1 cellular context compared by ENCODE assay signal in the genomic region with DNA sequence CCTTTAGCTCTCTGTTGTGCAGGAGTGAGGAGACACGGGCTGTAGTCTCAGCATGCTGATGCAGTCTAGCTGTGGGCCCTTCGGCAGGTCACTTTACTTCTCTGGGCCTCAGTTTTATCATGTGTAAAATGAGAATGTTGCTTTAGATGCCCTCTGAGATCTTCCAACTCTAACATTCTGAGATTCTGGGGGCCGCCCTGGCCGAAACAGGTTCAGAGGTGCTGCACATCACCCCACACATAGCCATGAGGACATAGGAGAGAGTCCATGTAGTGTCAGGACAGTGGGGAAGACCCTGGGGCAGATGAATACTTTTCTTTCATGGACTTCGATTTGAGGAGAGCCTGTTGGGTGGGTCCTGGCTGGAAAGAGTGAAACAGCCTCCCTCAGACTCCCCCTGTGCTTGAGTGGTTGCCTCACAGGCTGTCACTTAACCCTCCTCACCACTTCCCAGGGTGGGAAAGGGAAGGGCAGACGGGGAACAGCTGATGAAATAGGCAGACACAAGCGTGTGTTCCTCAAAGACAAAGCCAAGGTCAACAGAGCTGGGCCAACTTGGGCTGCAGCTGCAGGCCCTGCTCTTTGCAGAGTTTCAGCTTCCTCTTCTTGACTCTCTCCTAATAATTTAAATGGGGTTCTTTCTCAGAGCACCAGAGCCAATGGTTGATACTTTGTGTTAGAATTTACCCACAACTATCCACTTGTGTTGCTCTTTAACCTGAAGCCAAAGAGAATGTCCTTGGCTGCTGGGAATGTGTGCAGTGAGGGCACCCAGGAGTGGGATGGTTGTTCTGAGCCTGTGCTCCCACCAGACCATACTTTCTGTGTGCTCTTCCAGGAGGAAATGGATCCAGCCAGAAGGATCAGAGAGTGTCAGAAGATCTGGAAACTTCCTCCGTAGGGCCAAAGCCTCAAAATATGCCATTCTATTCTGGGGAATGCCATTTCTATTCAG.
TF ChIP-seq lines count a peak whose summit lies in the region.

No MANE protein-coding gene starts in this region.

TF ChIP-seq in HepG2, 621 proteins besides CTCF, POLR2A, EP300 and RAD21 (continued from another document and continues in another):
- TF ChIP-seq, protein P1, sequence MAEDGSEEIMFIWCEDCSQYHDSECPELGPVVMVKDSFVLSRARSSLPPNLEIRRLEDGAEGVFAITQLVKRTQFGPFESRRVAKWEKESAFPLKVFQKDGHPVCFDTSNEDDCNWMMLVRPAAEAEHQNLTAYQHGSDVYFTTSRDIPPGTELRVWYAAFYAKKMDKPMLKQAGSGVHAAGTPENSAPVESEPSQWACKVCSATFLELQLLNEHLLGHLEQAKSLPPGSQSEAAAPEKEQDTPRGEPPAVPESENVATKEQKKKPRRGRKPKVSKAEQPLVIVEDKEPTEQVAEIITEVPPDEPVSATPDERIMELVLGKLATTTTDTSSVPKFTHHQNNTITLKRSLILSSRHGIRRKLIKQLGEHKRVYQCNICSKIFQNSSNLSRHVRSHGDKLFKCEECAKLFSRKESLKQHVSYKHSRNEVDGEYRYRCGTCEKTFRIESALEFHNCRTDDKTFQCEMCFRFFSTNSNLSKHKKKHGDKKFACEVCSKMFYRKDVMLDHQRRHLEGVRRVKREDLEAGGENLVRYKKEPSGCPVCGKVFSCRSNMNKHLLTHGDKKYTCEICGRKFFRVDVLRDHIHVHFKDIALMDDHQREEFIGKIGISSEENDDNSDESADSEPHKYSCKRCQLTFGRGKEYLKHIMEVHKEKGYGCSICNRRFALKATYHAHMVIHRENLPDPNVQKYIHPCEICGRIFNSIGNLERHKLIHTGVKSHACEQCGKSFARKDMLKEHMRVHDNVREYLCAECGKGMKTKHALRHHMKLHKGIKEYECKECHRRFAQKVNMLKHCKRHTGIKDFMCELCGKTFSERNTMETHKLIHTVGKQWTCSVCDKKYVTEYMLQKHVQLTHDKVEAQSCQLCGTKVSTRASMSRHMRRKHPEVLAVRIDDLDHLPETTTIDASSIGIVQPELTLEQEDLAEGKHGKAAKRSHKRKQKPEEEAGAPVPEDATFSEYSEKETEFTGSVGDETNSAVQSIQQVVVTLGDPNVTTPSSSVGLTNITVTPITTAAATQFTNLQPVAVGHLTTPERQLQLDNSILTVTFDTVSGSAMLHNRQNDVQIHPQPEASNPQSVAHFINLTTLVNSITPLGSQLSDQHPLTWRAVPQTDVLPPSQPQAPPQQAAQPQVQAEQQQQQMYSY (CRISPR knock-in tag; IDR thresholded peaks at IDR 0.05): no peak
- no peak for TF ChIP-seq KLF12 (CRISPR knock-in tag; IDR thresholded peaks at IDR 0.05; ENCODE audit: borderline replicate concordance)
- 0 out of 2 replicates have a peak, but pooled peaks have one; percentile 20 for TF ChIP-seq POLR2AphosphoS5 (IDR thresholded peaks at IDR 0.05; ENCODE audit: low read depth, low read length)
- TF ChIP-seq SMAD9 (CRISPR knock-in tag; IDR thresholded peaks at IDR 0.05): no peak
- TF ChIP-seq NCOR1 (IDR thresholded peaks at IDR 0.05; ENCODE audit: borderline replicate concordance, low read length): no peak
- TF ChIP-seq, protein P2, sequence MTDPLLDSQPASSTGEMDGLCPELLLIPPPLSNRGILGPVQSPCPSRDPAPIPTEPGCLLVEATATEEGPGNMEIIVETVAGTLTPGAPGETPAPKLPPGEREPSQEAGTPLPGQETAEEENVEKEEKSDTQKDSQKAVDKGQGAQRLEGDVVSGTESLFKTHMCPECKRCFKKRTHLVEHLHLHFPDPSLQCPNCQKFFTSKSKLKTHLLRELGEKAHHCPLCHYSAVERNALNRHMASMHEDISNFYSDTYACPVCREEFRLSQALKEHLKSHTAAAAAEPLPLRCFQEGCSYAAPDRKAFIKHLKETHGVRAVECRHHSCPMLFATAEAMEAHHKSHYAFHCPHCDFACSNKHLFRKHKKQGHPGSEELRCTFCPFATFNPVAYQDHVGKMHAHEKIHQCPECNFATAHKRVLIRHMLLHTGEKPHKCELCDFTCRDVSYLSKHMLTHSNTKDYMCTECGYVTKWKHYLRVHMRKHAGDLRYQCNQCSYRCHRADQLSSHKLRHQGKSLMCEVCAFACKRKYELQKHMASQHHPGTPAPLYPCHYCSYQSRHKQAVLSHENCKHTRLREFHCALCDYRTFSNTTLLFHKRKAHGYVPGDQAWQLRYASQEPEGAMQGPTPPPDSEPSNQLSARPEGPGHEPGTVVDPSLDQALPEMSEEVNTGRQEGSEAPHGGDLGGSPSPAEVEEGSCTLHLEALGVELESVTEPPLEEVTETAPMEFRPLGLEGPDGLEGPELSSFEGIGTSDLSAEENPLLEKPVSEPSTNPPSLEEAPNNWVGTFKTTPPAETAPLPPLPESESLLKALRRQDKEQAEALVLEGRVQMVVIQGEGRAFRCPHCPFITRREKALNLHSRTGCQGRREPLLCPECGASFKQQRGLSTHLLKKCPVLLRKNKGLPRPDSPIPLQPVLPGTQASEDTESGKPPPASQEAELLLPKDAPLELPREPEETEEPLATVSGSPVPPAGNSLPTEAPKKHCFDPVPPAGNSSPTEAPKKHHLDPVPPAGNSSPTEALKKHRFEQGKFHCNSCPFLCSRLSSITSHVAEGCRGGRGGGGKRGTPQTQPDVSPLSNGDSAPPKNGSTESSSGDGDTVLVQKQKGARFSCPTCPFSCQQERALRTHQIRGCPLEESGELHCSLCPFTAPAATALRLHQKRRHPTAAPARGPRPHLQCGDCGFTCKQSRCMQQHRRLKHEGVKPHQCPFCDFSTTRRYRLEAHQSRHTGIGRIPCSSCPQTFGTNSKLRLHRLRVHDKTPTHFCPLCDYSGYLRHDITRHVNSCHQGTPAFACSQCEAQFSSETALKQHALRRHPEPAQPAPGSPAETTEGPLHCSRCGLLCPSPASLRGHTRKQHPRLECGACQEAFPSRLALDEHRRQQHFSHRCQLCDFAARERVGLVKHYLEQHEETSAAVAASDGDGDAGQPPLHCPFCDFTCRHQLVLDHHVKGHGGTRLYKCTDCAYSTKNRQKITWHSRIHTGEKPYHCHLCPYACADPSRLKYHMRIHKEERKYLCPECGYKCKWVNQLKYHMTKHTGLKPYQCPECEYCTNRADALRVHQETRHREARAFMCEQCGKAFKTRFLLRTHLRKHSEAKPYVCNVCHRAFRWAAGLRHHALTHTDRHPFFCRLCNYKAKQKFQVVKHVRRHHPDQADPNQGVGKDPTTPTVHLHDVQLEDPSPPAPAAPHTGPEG (CRISPR knock-in tag; IDR thresholded peaks at IDR 0.05): no peak
- no peak for TF ChIP-seq ZFP82 (CRISPR knock-in tag; IDR thresholded peaks at IDR 0.05; ENCODE audit: borderline replicate concordance)
- TF ChIP-seq, protein P3, sequence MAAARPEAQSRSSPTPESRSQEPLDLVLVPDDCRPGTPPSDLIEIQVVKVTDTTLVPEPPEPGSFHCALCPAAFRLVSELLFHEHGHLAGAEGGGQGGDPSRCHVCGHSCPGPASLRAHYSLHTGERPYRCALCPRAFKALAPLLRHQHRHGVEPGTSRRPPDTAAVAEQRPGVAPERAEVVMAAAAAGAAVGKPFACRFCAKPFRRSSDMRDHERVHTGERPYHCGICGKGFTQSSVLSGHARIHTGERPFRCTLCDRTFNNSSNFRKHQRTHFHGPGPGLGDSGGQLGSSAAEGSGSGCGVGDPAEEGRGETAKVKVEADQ (CRISPR knock-in tag; IDR thresholded peaks at IDR 0.05; ENCODE audit: borderline replicate concordance): no peak
- TF ChIP-seq TSC22D2 (CRISPR knock-in tag; IDR thresholded peaks at IDR 0.05; ENCODE audit: borderline replicate concordance): peak; percentile 49; the same call in 1 of the 2 replicates
- TF ChIP-seq THYN1 (CRISPR knock-in tag; IDR thresholded peaks at IDR 0.05; ENCODE audit: borderline replicate concordance, low read depth): no peak
- no peak for TF ChIP-seq POGZ (CRISPR knock-in tag; IDR thresholded peaks at IDR 0.05)
- peak; percentile 51; the same call in 1 of the 2 replicates for TF ChIP-seq EED (CRISPR knock-in tag; IDR thresholded peaks at IDR 0.05)
- TF ChIP-seq, protein P4, sequence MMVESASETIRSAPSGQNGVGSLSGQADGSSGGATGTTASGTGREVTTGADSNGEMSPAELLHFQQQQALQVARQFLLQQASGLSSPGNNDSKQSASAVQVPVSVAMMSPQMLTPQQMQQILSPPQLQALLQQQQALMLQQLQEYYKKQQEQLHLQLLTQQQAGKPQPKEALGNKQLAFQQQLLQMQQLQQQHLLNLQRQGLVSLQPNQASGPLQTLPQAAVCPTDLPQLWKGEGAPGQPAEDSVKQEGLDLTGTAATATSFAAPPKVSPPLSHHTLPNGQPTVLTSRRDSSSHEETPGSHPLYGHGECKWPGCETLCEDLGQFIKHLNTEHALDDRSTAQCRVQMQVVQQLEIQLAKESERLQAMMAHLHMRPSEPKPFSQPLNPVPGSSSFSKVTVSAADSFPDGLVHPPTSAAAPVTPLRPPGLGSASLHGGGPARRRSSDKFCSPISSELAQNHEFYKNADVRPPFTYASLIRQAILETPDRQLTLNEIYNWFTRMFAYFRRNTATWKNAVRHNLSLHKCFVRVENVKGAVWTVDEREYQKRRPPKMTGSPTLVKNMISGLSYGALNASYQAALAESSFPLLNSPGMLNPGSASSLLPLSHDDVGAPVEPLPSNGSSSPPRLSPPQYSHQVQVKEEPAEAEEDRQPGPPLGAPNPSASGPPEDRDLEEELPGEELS (CRISPR knock-in tag; IDR thresholded peaks at IDR 0.05): no peak
- TF ChIP-seq ZNF792 (CRISPR knock-in tag; IDR thresholded peaks at IDR 0.05): no peak
- TF ChIP-seq TCF12 (IDR thresholded peaks at IDR 0.05): no peak
- no peak for TF ChIP-seq TCF12 (CRISPR knock-in tag; IDR thresholded peaks at IDR 0.05)
- no peak for TF ChIP-seq ZNF703 (CRISPR knock-in tag; IDR thresholded peaks at IDR 0.05; ENCODE audit: borderline replicate concordance)
- no peak for TF ChIP-seq HDAC6 (IDR thresholded peaks at IDR 0.05; ENCODE audit: low read depth, low read length)
- no peak for TF ChIP-seq KMT2B (CRISPR knock-in tag; IDR thresholded peaks at IDR 0.05)
- no peak for TF ChIP-seq ZNF136 (CRISPR knock-in tag; IDR thresholded peaks at IDR 0.05; ENCODE audit: low read depth)
- no peak for TF ChIP-seq HHEX (CRISPR knock-in tag; IDR thresholded peaks at IDR 0.05)
- TF ChIP-seq, protein P5, sequence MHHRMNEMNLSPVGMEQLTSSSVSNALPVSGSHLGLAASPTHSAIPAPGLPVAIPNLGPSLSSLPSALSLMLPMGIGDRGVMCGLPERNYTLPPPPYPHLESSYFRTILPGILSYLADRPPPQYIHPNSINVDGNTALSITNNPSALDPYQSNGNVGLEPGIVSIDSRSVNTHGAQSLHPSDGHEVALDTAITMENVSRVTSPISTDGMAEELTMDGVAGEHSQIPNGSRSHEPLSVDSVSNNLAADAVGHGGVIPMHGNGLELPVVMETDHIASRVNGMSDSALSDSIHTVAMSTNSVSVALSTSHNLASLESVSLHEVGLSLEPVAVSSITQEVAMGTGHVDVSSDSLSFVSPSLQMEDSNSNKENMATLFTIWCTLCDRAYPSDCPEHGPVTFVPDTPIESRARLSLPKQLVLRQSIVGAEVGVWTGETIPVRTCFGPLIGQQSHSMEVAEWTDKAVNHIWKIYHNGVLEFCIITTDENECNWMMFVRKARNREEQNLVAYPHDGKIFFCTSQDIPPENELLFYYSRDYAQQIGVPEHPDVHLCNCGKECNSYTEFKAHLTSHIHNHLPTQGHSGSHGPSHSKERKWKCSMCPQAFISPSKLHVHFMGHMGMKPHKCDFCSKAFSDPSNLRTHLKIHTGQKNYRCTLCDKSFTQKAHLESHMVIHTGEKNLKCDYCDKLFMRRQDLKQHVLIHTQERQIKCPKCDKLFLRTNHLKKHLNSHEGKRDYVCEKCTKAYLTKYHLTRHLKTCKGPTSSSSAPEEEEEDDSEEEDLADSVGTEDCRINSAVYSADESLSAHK (CRISPR knock-in tag; IDR thresholded peaks at IDR 0.05; ENCODE audit: borderline replicate concordance): no peak
- TF ChIP-seq ZBTB21 (CRISPR knock-in tag; IDR thresholded peaks at IDR 0.05): no peak
- no peak for TF ChIP-seq SOX13 (IDR thresholded peaks at IDR 0.05)
- no peak for TF ChIP-seq SOX13 (CRISPR knock-in tag; conservative IDR thresholded peaks at IDR 0.05 in 1 of 2, IDR thresholded peaks at IDR 0.05 in 1 of 2)
- TF ChIP-seq, protein P6, sequence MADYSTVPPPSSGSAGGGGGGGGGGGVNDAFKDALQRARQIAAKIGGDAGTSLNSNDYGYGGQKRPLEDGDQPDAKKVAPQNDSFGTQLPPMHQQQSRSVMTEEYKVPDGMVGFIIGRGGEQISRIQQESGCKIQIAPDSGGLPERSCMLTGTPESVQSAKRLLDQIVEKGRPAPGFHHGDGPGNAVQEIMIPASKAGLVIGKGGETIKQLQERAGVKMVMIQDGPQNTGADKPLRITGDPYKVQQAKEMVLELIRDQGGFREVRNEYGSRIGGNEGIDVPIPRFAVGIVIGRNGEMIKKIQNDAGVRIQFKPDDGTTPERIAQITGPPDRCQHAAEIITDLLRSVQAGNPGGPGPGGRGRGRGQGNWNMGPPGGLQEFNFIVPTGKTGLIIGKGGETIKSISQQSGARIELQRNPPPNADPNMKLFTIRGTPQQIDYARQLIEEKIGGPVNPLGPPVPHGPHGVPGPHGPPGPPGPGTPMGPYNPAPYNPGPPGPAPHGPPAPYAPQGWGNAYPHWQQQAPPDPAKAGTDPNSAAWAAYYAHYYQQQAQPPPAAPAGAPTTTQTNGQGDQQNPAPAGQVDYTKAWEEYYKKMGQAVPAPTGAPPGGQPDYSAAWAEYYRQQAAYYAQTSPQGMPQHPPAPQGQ (CRISPR knock-in tag; IDR thresholded peaks at IDR 0.05; ENCODE audit: borderline replicate concordance): no peak
- peak; percentile 73 for TF ChIP-seq TBL1XR1 (IDR thresholded peaks at IDR 0.05; ENCODE audit: borderline replicate concordance, low read length, partially characterized antibody)
- no peak for TF ChIP-seq CENPX (CRISPR knock-in tag; IDR thresholded peaks at IDR 0.05)
- TF ChIP-seq ZNF780A (CRISPR knock-in tag; IDR thresholded peaks at IDR 0.05): no peak
- no peak for TF ChIP-seq PRPF4 (IDR thresholded peaks at IDR 0.05; ENCODE audit: low read depth, low read length, poor library complexity, severe bottlenecking)
- TF ChIP-seq SOX5 (CRISPR knock-in tag; IDR thresholded peaks at IDR 0.05; ENCODE audit: borderline replicate concordance): no peak
- TF ChIP-seq, protein P7, sequence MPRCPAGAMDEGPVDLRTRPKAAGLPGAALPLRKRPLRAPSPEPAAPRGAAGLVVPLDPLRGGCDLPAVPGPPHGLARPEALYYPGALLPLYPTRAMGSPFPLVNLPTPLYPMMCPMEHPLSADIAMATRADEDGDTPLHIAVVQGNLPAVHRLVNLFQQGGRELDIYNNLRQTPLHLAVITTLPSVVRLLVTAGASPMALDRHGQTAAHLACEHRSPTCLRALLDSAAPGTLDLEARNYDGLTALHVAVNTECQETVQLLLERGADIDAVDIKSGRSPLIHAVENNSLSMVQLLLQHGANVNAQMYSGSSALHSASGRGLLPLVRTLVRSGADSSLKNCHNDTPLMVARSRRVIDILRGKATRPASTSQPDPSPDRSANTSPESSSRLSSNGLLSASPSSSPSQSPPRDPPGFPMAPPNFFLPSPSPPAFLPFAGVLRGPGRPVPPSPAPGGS (CRISPR knock-in tag; IDR thresholded peaks at IDR 0.05): no peak
- no peak for TF ChIP-seq HCFC1 (IDR thresholded peaks at IDR 0.05; ENCODE audit: low read depth, low read length)
- TF ChIP-seq ZFP36L2 (CRISPR knock-in tag; IDR thresholded peaks at IDR 0.05): no peak
- no peak for TF ChIP-seq MBNL3 (CRISPR knock-in tag; conservative IDR thresholded peaks at IDR 0.05)
- TF ChIP-seq ZNF678 (CRISPR knock-in tag; IDR thresholded peaks at IDR 0.05): no peak
- no peak for TF ChIP-seq TOE1 (CRISPR knock-in tag; IDR thresholded peaks at IDR 0.05)
